17 cellular contexts compared by ENCODE assay signal in the genomic region with DNA sequence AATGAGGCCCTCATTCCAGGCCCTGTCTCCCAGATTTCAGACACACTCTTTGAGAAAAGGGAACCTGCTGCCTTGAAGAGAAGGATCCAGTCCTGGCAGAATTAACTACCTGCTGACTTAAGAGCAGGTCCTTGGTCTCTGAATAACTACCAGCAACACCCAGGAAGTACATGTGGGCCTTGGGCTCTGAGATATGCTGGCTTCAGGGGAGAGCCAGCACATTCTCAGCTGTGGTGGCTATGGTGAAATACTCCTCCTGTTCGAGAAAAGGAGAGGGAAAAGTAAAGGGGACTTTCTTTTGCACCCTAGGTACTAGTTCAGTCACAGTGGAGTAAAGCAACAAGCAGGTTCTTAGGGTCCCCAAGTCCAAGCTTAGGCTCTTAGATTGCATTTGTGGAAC.
A peak's percentile ranks its signal among the peaks of the same experiment; 100 is the strongest.
DNase-seq lines count a peak whose midpoint lies in the region; ATAC-seq and TF ChIP-seq lines count a peak whose summit lies in the region.
"Had no signal": no experiment of that assay in that cellular context is flagged by ENCODE, and none has a peak within 500 bp of the region (broad histone marks: within the 10 kb centered on the region; RNA-seq: fewer than 3 reads in every experiment).

No MANE protein-coding gene starts in this region.

- no peak for TF ChIP-seq EP300 in esophagus muscularis mucosa (IDR thresholded peaks at IDR 0.05)

- TF ChIP-seq CTCF in MCF 10A (IDR thresholded peaks at IDR 0.05; ENCODE audit: unreplicated experiment) (no peak), breast epithelium (IDR thresholded peaks at IDR 0.05) (no peak), nephron (IDR thresholded peaks at IDR 0.05; ENCODE audit: unreplicated experiment in 3 of 3) (no peak), thyroid gland (IDR thresholded peaks at IDR 0.05) (no peak), esophagus muscularis mucosa (IDR thresholded peaks at IDR 0.05) (no peak)

- H3K4me1 Mint-ChIP-seq in MCF 10A (ENCODE audit: insufficient read depth, unreplicated experiment): peaks cover 29% of the 10 kb centered on the region
- peaks cover 11% of the 10 kb centered on the region for H3K4me1 Mint-ChIP-seq in nephron
- H3K4me1 Mint-ChIP-seq: CD8-positive, alpha-beta memory T cell had no signal

- CTCF ChIA-PET in MCF 10A (lab: Yijun Ruan, JAX): interaction anchor here (0.6 to 1.8 kb wide), 10 partner anchors 10 to 1055 kb away, joined by 3 to 8 read pairs (median 4); no protein-coding TSS in a partner anchor

- DNase-seq in MCF 10A (ENCODE audit: unreplicated experiment) (peak; percentile 29), breast epithelium (ENCODE audit: low spot score in 2 of 2) (no peak), epithelial cell of prostate (ENCODE audit: low read depth, low spot score) (no peak), thyroid gland (no peak), NCI-H2227 treated with DMSO at 0.1 percent for 48 hours (lab: John Stamatoyannopoulos, UW) (no peak), esophagus muscularis mucosa (ENCODE audit: extremely low spot score) (no peak)
- DNase-seq: 8988T; CD8-positive, alpha-beta memory T cell; Karpas-422; NCI-H1417; NCI-H2081 treated with DMSO at 0.1 percent for 48 hours; NCI-H526 treated with DMSO at 0.1 percent for 48 hours; SHP77 had no signal

- WGBS in thyroid gland, 2 donors: 60 to 79% methylated on average over 1 of the region's 1 CpG
- WGBS in esophagus muscularis mucosa: 100% methylated on average over 1 of the region's 1 CpG

- H3K4me3 Mint-ChIP-seq in MCF 10A (ENCODE audit: unreplicated experiment): no peak overlapping the region
- H3K4me3 Mint-ChIP-seq in nephron: no peak overlapping the region
- H3K4me3 Mint-ChIP-seq: CD8-positive, alpha-beta memory T cell had no signal

- H3K4me1 ChIP-seq in breast epithelium (no peaks in the 10 kb centered on the region), thyroid gland (peaks cover 0 to 10% of the 10 kb centered on the region in 2 donors), esophagus muscularis mucosa (peaks cover 0 to 9% (median 7%) of the 10 kb centered on the region in 4 donors)

- H3K27ac Mint-ChIP-seq in MCF 10A (ENCODE audit: low read depth, unreplicated experiment): peak overlapping the region; percentile 96
- H3K27ac Mint-ChIP-seq in nephron: peak overlapping the region in 2 of 3 experiments; percentile 31 to 64
- H3K27ac Mint-ChIP-seq: CD8-positive, alpha-beta memory T cell had no signal

- POLR2A ChIA-PET in MCF 10A (lab: Yijun Ruan, JAX): interaction anchor here (4.8 kb wide), 1 partner anchor 9 kb away, joined by 61 read pairs; no protein-coding TSS in a partner anchor

- peaks cover 7% of the 10 kb centered on the region for H3K9me3 Mint-ChIP-seq in MCF 10A (ENCODE audit: unreplicated experiment)
- peaks cover 32% of the 10 kb centered on the region for H3K9me3 Mint-ChIP-seq in nephron

- H3K9me3 ChIP-seq in breast epithelium (peaks cover 0 to 10% of the 10 kb centered on the region in 2 donors), thyroid gland (no peaks in the 10 kb centered on the region), esophagus muscularis mucosa (peaks cover 0 to 25% (median 7%) of the 10 kb centered on the region in 4 donors)

- no peaks in the 10 kb centered on the region for H3K36me3 ChIP-seq in breast epithelium
- H3K36me3 ChIP-seq in thyroid gland: no peaks in the 10 kb centered on the region
- H3K36me3 ChIP-seq in esophagus muscularis mucosa: no peaks in the 10 kb centered on the region

- intact Hi-C loops in MCF 10A (cut with micrococcal nuclease) (no loop called here), breast epithelium (cut with DNase I; ENCODE audit: low total_unique reads) (no loop called here), thyroid gland (cut with DNase I) (no loop called here), esophagus muscularis mucosa (cut with DNase I) (no loop called here)

- H3K36me3 Mint-ChIP-seq in MCF 10A (ENCODE audit: insufficient read depth, unreplicated experiment): no peaks in the 10 kb centered on the region
- no peaks in the 10 kb centered on the region for H3K36me3 Mint-ChIP-seq in nephron (ENCODE audit: low read depth)

- no peak for ATAC-seq in HG02798 (IDR thresholded peaks at IDR 0.05; ENCODE audit: poor library complexity, unreplicated experiment)
- ATAC-seq: HCT116 had no signal

- H3K27ac ChIP-seq in breast epithelium (no peak overlapping the region), epithelial cell of prostate (peak overlapping the region; percentile 58), thyroid gland (peak overlapping the region in 2 of 3 donors; percentile 38 to 41), esophagus muscularis mucosa (replicated peaks in 1 of 4) (no peak overlapping the region)
- H3K27ac ChIP-seq: C4-2B had no signal

- H3K27me3 Mint-ChIP-seq in MCF 10A (ENCODE audit: insufficient read depth, unreplicated experiment) (no peaks in the 10 kb centered on the region), nephron (ENCODE audit: low read depth) (no peaks in the 10 kb centered on the region)

- no peak for TF ChIP-seq POLR2A in breast epithelium (IDR thresholded peaks at IDR 0.05)
- no peak for TF ChIP-seq POLR2A in thyroid gland (IDR thresholded peaks at IDR 0.05)
- TF ChIP-seq POLR2A in esophagus muscularis mucosa (IDR thresholded peaks at IDR 0.05; ENCODE audit: low read depth): no peak

- H3K4me3 ChIP-seq in breast epithelium (no peak overlapping the region), thyroid gland (replicated peaks in 1 of 3) (no peak overlapping the region), esophagus muscularis mucosa (no peak overlapping the region)

- BruUV-seq in MCF 10A (replicated peaks; lab: Mats Ljungman, UMichigan): no TSS peak

- H3K27me3 ChIP-seq in breast epithelium: no peaks in the 10 kb centered on the region
- no peaks in the 10 kb centered on the region for H3K27me3 ChIP-seq in thyroid gland
- H3K27me3 ChIP-seq in esophagus muscularis mucosa: no peaks in the 10 kb centered on the region

Comparison
In these comparisons a context has a peak if more than half of its experiments do, and no peak if none do; other contexts are left out.
1. H3K27ac ChIP-seq: peak in epithelial cell of prostate (single experiment) and thyroid gland (2 of 3); none in breast epithelium (0 of 2) and esophagus muscularis mucosa (0 of 4).